1 cellular context compared by ENCODE assay signal in genomic region chr5:150112211-150113046, GRCh38.
TF ChIP-seq lines count a peak whose summit lies in the region.

No MANE protein-coding gene starts in this region.

TF ChIP-seq in HepG2, 621 proteins besides CTCF, POLR2A, EP300 and RAD21:
- TF ChIP-seq SMAD9 (CRISPR knock-in tag; IDR thresholded peaks at IDR 0.05) (no peak), DPF2 (CRISPR knock-in tag; IDR thresholded peaks at IDR 0.05; ENCODE audit: borderline replicate concordance, low read depth) (no peak), ZNF761 (CRISPR knock-in tag; conservative IDR thresholded peaks at IDR 0.05) (no peak), ESRRA (CRISPR knock-in tag; IDR thresholded peaks at IDR 0.05; ENCODE audit: low read depth) (no peak), ZFP91 (CRISPR knock-in tag; IDR thresholded peaks at IDR 0.05; ENCODE audit: borderline replicate concordance) (no peak), ELF3 (CRISPR knock-in tag; IDR thresholded peaks at IDR 0.05) (no peak), SOX6 (IDR thresholded peaks at IDR 0.05) (no peak), SOX6 (CRISPR knock-in tag; IDR thresholded peaks at IDR 0.05) (no peak), ZNF784 (CRISPR knock-in tag; IDR thresholded peaks at IDR 0.05; ENCODE audit: borderline replicate concordance) (no peak)
- TF ChIP-seq, protein P1, sequence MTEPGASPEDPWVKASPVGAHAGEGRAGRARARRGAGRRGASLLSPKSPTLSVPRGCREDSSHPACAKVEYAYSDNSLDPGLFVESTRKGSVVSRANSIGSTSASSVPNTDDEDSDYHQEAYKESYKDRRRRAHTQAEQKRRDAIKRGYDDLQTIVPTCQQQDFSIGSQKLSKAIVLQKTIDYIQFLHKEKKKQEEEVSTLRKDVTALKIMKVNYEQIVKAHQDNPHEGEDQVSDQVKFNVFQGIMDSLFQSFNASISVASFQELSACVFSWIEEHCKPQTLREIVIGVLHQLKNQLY (CRISPR knock-in tag; IDR thresholded peaks at IDR 0.05): no peak
TF ChIP-seq in HepG2: peak in this region for 0.
